Comparison of ENCODE assay signal across 19 cellular contexts in the genomic region with DNA sequence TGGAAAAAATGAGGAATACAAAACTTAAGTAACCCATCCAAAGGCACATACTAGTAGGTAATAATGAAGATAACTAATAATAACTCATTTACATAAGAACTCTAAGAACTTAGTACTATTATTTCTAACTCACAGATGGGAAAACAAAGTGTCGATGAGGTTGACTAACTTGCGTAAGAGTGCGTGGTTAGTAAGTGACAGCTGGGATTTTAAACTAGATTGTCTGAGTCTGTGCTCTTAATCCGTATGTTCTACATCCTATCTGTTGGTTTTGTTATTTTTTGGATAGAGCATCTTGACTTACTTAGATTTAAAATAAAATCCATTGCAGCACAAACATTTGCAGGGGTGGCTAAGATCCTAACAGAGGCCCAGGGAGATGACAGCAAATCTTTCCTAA. TPM values are rescaled to one million over a fixed set of nuclear protein-coding genes. Genes with fewer than 3 reads are reported as not detected.
A peak's percentile ranks its signal among the peaks of the same experiment; 100 is the strongest.
DNase-seq lines count a peak whose midpoint lies in the region; ATAC-seq and TF ChIP-seq lines count a peak whose summit lies in the region.
"Had no signal": no experiment of that assay in that cellular context is flagged by ENCODE, and none has a peak within 500 bp of the region (broad histone marks: within the 10 kb centered on the region; RNA-seq: fewer than 3 reads in every experiment).

No MANE protein-coding gene starts in this region.

- no peak overlapping the region for H3K4me3 Mint-ChIP-seq in activated T-cell treated with anti-CD3 and anti-CD28 coated beads, Interleukin-2, amount 50 U/mL, for 72 hours
- no peak overlapping the region for H3K4me3 Mint-ChIP-seq in MCF 10A (ENCODE audit: unreplicated experiment)
- H3K4me3 Mint-ChIP-seq: activated naive CD8-positive, alpha-beta T cell treated with anti-CD3 and anti-CD28 coated beads for 36 hours; T-cell had no signal

- DNase-seq in WERI-Rb-1, result no peak
- DNase-seq in activated T-cell treated with anti-CD3 and anti-CD28 coated beads, Interleukin-2, amount 50 U/mL, for 72 hours, result no peak
- no peak for DNase-seq in gastrocnemius medialis
- DNase-seq in GM20000 (ENCODE audit: low spot score), result no peak
- DNase-seq in MCF 10A (ENCODE audit: unreplicated experiment), result no peak
- DNase-seq: ACHN; activated CD4-positive, alpha-beta T cell treated with anti-CD3 and anti-CD28 coated beads for 1 hour; activated naive CD8-positive, alpha-beta T cell treated with anti-CD3 and anti-CD28 coated beads for 36 hours; Caco-2; caudate nucleus; NCI-H1092 treated with DMSO at 0.1 percent for 48 hours; NCI-H510A; ovary; Peyer's patch; small intestine; T-cell had no signal

- peak overlapping the region in 8 of 11 experiments; percentile 3 to 37 (median 22); a peak in 10 of 22 replicates for H3K4me2 ChIP-seq in BLaER1 treated with 17β-estradiol and CSF1 and Interleukin-3, amounts not matched to agents 10 nM and 100 nM

- CTCF ChIA-PET in MCF 10A (lab: Yijun Ruan, JAX), result no interaction called here

- H3K27ac ChIP-seq in BLaER1 treated with 17β-estradiol and CSF1 and Interleukin-3, amounts not matched to agents 10 nM and 100 nM, result peak overlapping the region in 1 of 11 experiments; percentile 5; a peak in 1 of 22 replicates
- H3K27ac ChIP-seq in WERI-Rb-1 (peak overlapping the region; percentile 59), gastrocnemius medialis (no peak overlapping the region)
- H3K27ac ChIP-seq: ovary, Peyer's patch had no signal

- ATAC-seq in GM19395 (IDR thresholded peaks at IDR 0.05; ENCODE audit: unreplicated experiment), result peak; percentile 33
- peak; percentile 8 for ATAC-seq in HG03378 (IDR thresholded peaks at IDR 0.05; ENCODE audit: unreplicated experiment)
- no peak for ATAC-seq in activated T-cell treated with anti-CD3 and anti-CD28 coated beads, Interleukin-2, amount 50 U/mL, for 72 hours (replicated peaks in 1 of 2)
- no peak for ATAC-seq in gastrocnemius medialis
- ATAC-seq: T-cell had no signal

- POLR2A ChIA-PET in MCF 10A (lab: Yijun Ruan, JAX), result interaction anchor here (3.2 kb wide), 1 partner anchor 13 kb away, joined by 9 read pairs; no protein-coding TSS in a partner anchor

- H3K27me3 ChIP-seq in BLaER1 treated with 17β-estradiol and CSF1 and Interleukin-3, amounts not matched to agents 10 nM and 100 nM, result no peaks in the 10 kb centered on the region
- no peaks in the 10 kb centered on the region for H3K27me3 ChIP-seq in WERI-Rb-1 (ENCODE audit: insufficient read depth, low read depth, severe bottlenecking)
- no peaks in the 10 kb centered on the region for H3K27me3 ChIP-seq in gastrocnemius medialis
- H3K27me3 ChIP-seq: ovary, Peyer's patch had no signal

- BruUV-seq in MCF 10A (replicated peaks; lab: Mats Ljungman, UMichigan), result no TSS peak

- in situ Hi-C loops in gastrocnemius medialis (cut with MboI; ENCODE audit: low sequenced_read_pairs in 4 of 4), result no loop called here

- H3K27ac Mint-ChIP-seq in activated T-cell treated with anti-CD3 and anti-CD28 coated beads, Interleukin-2, amount 50 U/mL, for 72 hours, result no peak overlapping the region
- no peak overlapping the region for H3K27ac Mint-ChIP-seq in MCF 10A (ENCODE audit: low read depth, unreplicated experiment)
- H3K27ac Mint-ChIP-seq: activated naive CD8-positive, alpha-beta T cell treated with anti-CD3 and anti-CD28 coated beads for 36 hours; T-cell had no signal

- TF ChIP-seq CTCF in WERI-Rb-1 (IDR thresholded peaks at IDR 0.05; ENCODE audit: low read depth, low read length) (no peak), gastrocnemius medialis (IDR thresholded peaks at IDR 0.05 in 4 of 5, conservative IDR thresholded peaks at IDR 0.05 in 1 of 5) (no peak), GM20000 (IDR thresholded peaks at IDR 0.05; ENCODE audit: extremely low read depth, missing control alignments) (no peak), MCF 10A (IDR thresholded peaks at IDR 0.05; ENCODE audit: unreplicated experiment) (no peak)

- intact Hi-C loops in gastrocnemius medialis (cut with DNase I; ENCODE audit: low total_unique reads) (no loop called here), MCF 10A (cut with micrococcal nuclease) (no loop called here)

- no peaks in the 10 kb centered on the region for H3K36me3 ChIP-seq in BLaER1 treated with 17β-estradiol and CSF1 and Interleukin-3, amounts not matched to agents 10 nM and 100 nM
- H3K36me3 ChIP-seq in WERI-Rb-1 (no peaks in the 10 kb centered on the region), gastrocnemius medialis (no peaks in the 10 kb centered on the region)
- H3K36me3 ChIP-seq: ovary, Peyer's patch had no signal

- no peaks in the 10 kb centered on the region for H3K27me3 Mint-ChIP-seq in activated T-cell treated with anti-CD3 and anti-CD28 coated beads, Interleukin-2, amount 50 U/mL, for 72 hours (ENCODE audit: low read depth)
- no peaks in the 10 kb centered on the region for H3K27me3 Mint-ChIP-seq in MCF 10A (ENCODE audit: insufficient read depth, unreplicated experiment)
- H3K27me3 Mint-ChIP-seq: activated naive CD8-positive, alpha-beta T cell treated with anti-CD3 and anti-CD28 coated beads for 36 hours; T-cell had no signal

- no peak overlapping the region for H3K4me3 ChIP-seq in BLaER1 treated with 17β-estradiol and CSF1 and Interleukin-3, amounts not matched to agents 10 nM and 100 nM
- H3K4me3 ChIP-seq in WERI-Rb-1 (ENCODE audit: low read depth, low read length), result no peak overlapping the region
- H3K4me3 ChIP-seq in gastrocnemius medialis, result no peak overlapping the region
- H3K4me3 ChIP-seq: ovary, Peyer's patch had no signal

- H3K9me3 ChIP-seq in BLaER1 treated with 17β-estradiol and CSF1 and Interleukin-3, amounts not matched to agents 10 nM and 100 nM (replicated peaks in 1 of 11), result no peaks in the 10 kb centered on the region
- H3K9me3 ChIP-seq in WERI-Rb-1 (ENCODE audit: severe bottlenecking) (no peaks in the 10 kb centered on the region), gastrocnemius medialis (no peaks in the 10 kb centered on the region)
- H3K9me3 ChIP-seq: Caco-2, ovary, Peyer's patch had no signal

- no peaks in the 10 kb centered on the region for H4K20me1 ChIP-seq in BLaER1 treated with 17β-estradiol and CSF1 and Interleukin-3, amounts not matched to agents 10 nM and 100 nM

- H3K9ac ChIP-seq in BLaER1 treated with 17β-estradiol and CSF1 and Interleukin-3, amounts not matched to agents 10 nM and 100 nM, result no peak overlapping the region

- no peaks in the 10 kb centered on the region for H3K9me3 Mint-ChIP-seq in activated T-cell treated with anti-CD3 and anti-CD28 coated beads, Interleukin-2, amount 50 U/mL, for 72 hours
- no peaks in the 10 kb centered on the region for H3K9me3 Mint-ChIP-seq in MCF 10A (ENCODE audit: unreplicated experiment)
- H3K9me3 Mint-ChIP-seq: activated naive CD8-positive, alpha-beta T cell treated with anti-CD3 and anti-CD28 coated beads for 36 hours; T-cell had no signal

- no peak for TF ChIP-seq POLR2A in gastrocnemius medialis (IDR thresholded peaks at IDR 0.05)

- H3K4me1 ChIP-seq in BLaER1 treated with 17β-estradiol and CSF1 and Interleukin-3, amounts not matched to agents 10 nM and 100 nM, result peaks cover 0 to 13% (median 11%) of the 10 kb centered on the region in 10 experiments; a peak in 14 of 20 replicates
- H3K4me1 ChIP-seq in gastrocnemius medialis, result peaks cover 29 to 41% of the 10 kb centered on the region in 2 donors
- H3K4me1 ChIP-seq: Peyer's patch had no signal

- H3K36me3 Mint-ChIP-seq in activated T-cell treated with anti-CD3 and anti-CD28 coated beads, Interleukin-2, amount 50 U/mL, for 72 hours (ENCODE audit: insufficient read depth in 2 of 2), result no peaks in the 10 kb centered on the region
- H3K36me3 Mint-ChIP-seq in MCF 10A (ENCODE audit: insufficient read depth, unreplicated experiment), result peaks cover 7% of the 10 kb centered on the region

- peaks cover 11% of the 10 kb centered on the region for H3K4me1 Mint-ChIP-seq in activated T-cell treated with anti-CD3 and anti-CD28 coated beads, Interleukin-2, amount 50 U/mL, for 72 hours (ENCODE audit: low read depth)
- H3K4me1 Mint-ChIP-seq in MCF 10A (ENCODE audit: insufficient read depth, unreplicated experiment), result peaks cover 21% of the 10 kb centered on the region

RNA-seq across cellular contexts. Expression of a gene that starts 11.9 kb away (rescaled TPM):
- total RNA-seq in activated T-cell treated with anti-CD3 and anti-CD28 coated beads, Interleukin-2, amount 50 U/mL, for 72 hours, result 100 to 1,000 TPM; 101 to 103 TPM
- total RNA-seq in gastrocnemius medialis (10 to 100 TPM in 3 of 4 donors, 1 to 10 TPM in 1; 4.7 to 14.3 (median 12.5) TPM), MCF 10A (2022) (35.7 and 44.2 TPM in 2 replicates)

Comparison
In these comparisons a context has a peak if more than half of its experiments do, and no peak if none do; other contexts are left out.
1. ATAC-seq: peak in GM19395 (single experiment) and HG03378 (single experiment); none in activated T-cell treated with anti-CD3 and anti-CD28 coated beads, Interleukin-2, amount 50 U/mL, for 72 hours (0 of 2) and gastrocnemius medialis (0 of 2).